Comparison of ENCODE assay signal across 18 cellular contexts in genomic region chr12:104656921-104657320, GRCh38.
DNase-seq lines count a peak whose midpoint lies in the region; ATAC-seq and TF ChIP-seq lines count a peak whose summit lies in the region.
"Had no signal": no experiment of that assay in that cellular context is flagged by ENCODE, and none has a peak within 500 bp of the region (broad histone marks: within the 10 kb centered on the region; RNA-seq: fewer than 3 reads in every experiment).

No MANE protein-coding gene starts in this region.

- POLR2A ChIA-PET in CD8-positive, alpha-beta T cell (lab: Charles Lee): no interaction called here

- intact Hi-C loops in CD8-positive, alpha-beta T cell (cut with DNase I, micrococcal nuclease): no loop called here
- intact Hi-C loops in ovary (cut with DNase I): no loop called here

- H3K36me3 Mint-ChIP-seq in CD8-positive, alpha-beta T cell: peaks cover 7% of the 10 kb centered on the region

- H3K36me3 ChIP-seq in mesodermal cell (ENCODE audit: control insufficient read depth, insufficient read depth, low read length) (no peaks in the 10 kb centered on the region), BE2C (no peaks in the 10 kb centered on the region), ovary (no peaks in the 10 kb centered on the region)
- no peaks in the 10 kb centered on the region for H3K36me3 ChIP-seq in CD8-positive, alpha-beta T cell (ENCODE audit: insufficient read depth, low read length)
- H3K36me3 ChIP-seq: vagina had no signal

- WGBS in mesodermal cell (ENCODE audit: insufficient coverage in 2 of 2), 2 experiments: 70 to 89% methylated on average over 2 to 3 of the region's 5 CpGs
- 64 to 72% (median 70%) methylated on average over 5 of the region's 5 CpGs for WGBS in ovary, 3 donors

- H3K27me3 Mint-ChIP-seq in CD8-positive, alpha-beta T cell (ENCODE audit: low read depth): no peaks in the 10 kb centered on the region
- H3K27me3 Mint-ChIP-seq: dendritic cell treated with granulocyte-macrophage colony-stimulating factor and Interleukin-4, amounts not matched to agents 40 ng/mL and 50 ng/mL, for 4 days; stimulated activated naive CD8-positive, alpha-beta T cell treated with anti-CD3 and anti-CD28 coated beads, Interleukin-15, Interleukin-2, amounts not matched to agents 100 ng/mL and 50 ng/mL, for 24 hours had no signal

- H3K4me1 ChIP-seq in mesodermal cell (ENCODE audit: control insufficient read depth, insufficient read depth, low read length, poor library complexity, severe bottlenecking): peaks cover 10% of the 10 kb centered on the region
- no peaks in the 10 kb centered on the region for H3K4me1 ChIP-seq in CD8-positive, alpha-beta T cell (ENCODE audit: insufficient read depth, low read length)
- H3K4me1 ChIP-seq in BE2C: peaks cover 7% of the 10 kb centered on the region
- no peaks in the 10 kb centered on the region for H3K4me1 ChIP-seq in ovary (ENCODE audit: insufficient read depth)
- H3K4me1 ChIP-seq: vagina had no signal

- peak; percentile 75 for DNase-seq in AG09309 (ENCODE audit: low read depth)
- peak; percentile 61 for DNase-seq in NCI-H2029 (lab: John Stamatoyannopoulos, UW)
- DNase-seq in cerebellar cortex (ENCODE audit: low spot score): peak; percentile 23
- DNase-seq in CD8-positive, alpha-beta T cell: no peak
- DNase-seq in BE2C: no peak
- DNase-seq in ovary: no peak
- DNase-seq: activated CD8-positive, alpha-beta memory T cell treated with anti-CD3 and anti-CD28 coated beads for 24 hours; DMS 273 treated with DMSO at 0.1 percent for 48 hours; hippocampal formation; NCI-H1092; NCI-H524 had no signal

- TF ChIP-seq CTCF in AG09309 (IDR thresholded peaks at IDR 0.05; ENCODE audit: control insufficient read depth, insufficient read depth, low read depth, low read length, missing control alignments) (no peak), BE2C (IDR thresholded peaks at IDR 0.05; ENCODE audit: low read depth, low read length) (no peak), ovary (IDR thresholded peaks at IDR 0.05) (no peak)
- no peak for TF ChIP-seq CTCF in CD8-positive, alpha-beta T cell (IDR thresholded peaks at IDR 0.05)

- TF ChIP-seq EP300 in ovary (IDR thresholded peaks at IDR 0.05): no peak

- no peaks in the 10 kb centered on the region for H3K9me3 Mint-ChIP-seq in CD8-positive, alpha-beta T cell
- H3K9me3 Mint-ChIP-seq: activated T-helper 2 cell treated with anti-CD3 and anti-CD28 coated beads, Interferon-gamma antibody, Interleukin-2, Interleukin-4, amounts not matched to agents 10 μg/mL and 5 μg/mL and 100 μg/mL, durations not matched to agents 14 hours and 24 hours and 36 hours; dendritic cell treated with granulocyte-macrophage colony-stimulating factor and Interleukin-4, amounts not matched to agents 40 ng/mL and 50 ng/mL, for 4 days; stimulated activated naive CD8-positive, alpha-beta T cell treated with anti-CD3 and anti-CD28 coated beads, Interleukin-15, Interleukin-2, amounts not matched to agents 100 ng/mL and 50 ng/mL, for 24 hours had no signal

- no peaks in the 10 kb centered on the region for H3K27me3 ChIP-seq in CD8-positive, alpha-beta T cell (ENCODE audit: insufficient read depth, low read length)
- H3K27me3 ChIP-seq in BE2C: no peaks in the 10 kb centered on the region
- H3K27me3 ChIP-seq in ovary: no peaks in the 10 kb centered on the region
- H3K27me3 ChIP-seq: BLaER1, vagina had no signal

- H3K4me1 Mint-ChIP-seq in CD8-positive, alpha-beta T cell (ENCODE audit: low read depth): peaks cover 26% of the 10 kb centered on the region

- H3K9me3 ChIP-seq in mesodermal cell (ENCODE audit: control insufficient read depth, low read length): no peaks in the 10 kb centered on the region
- no peaks in the 10 kb centered on the region for H3K9me3 ChIP-seq in CD8-positive, alpha-beta T cell (ENCODE audit: low read length)
- no peaks in the 10 kb centered on the region for H3K9me3 ChIP-seq in BE2C
- H3K9me3 ChIP-seq in ovary: no peaks in the 10 kb centered on the region
- H3K9me3 ChIP-seq: BLaER1, vagina had no signal

- no peak overlapping the region for H3K4me3 Mint-ChIP-seq in CD8-positive, alpha-beta T cell
- H3K4me3 Mint-ChIP-seq: dendritic cell treated with granulocyte-macrophage colony-stimulating factor and Interleukin-4, amounts not matched to agents 40 ng/mL and 50 ng/mL, for 4 days; stimulated activated naive CD8-positive, alpha-beta T cell treated with anti-CD3 and anti-CD28 coated beads, Interleukin-15, Interleukin-2, amounts not matched to agents 100 ng/mL and 50 ng/mL, for 24 hours had no signal

- H3K27ac ChIP-seq in mesodermal cell (ENCODE audit: low read depth, low read length, severe bottlenecking) (peak overlapping the region; percentile 5), ovary (no peak overlapping the region)
- no peak overlapping the region for H3K27ac ChIP-seq in CD8-positive, alpha-beta T cell (ENCODE audit: low read depth, low read length)
- H3K27ac ChIP-seq: BLaER1, vagina had no signal

- no peak overlapping the region for H3K27ac Mint-ChIP-seq in CD8-positive, alpha-beta T cell
- H3K27ac Mint-ChIP-seq: activated T-helper 2 cell treated with anti-CD3 and anti-CD28 coated beads, Interferon-gamma antibody, Interleukin-2, Interleukin-4, amounts not matched to agents 10 μg/mL and 5 μg/mL and 100 μg/mL, durations not matched to agents 14 hours and 24 hours and 36 hours; dendritic cell treated with granulocyte-macrophage colony-stimulating factor and Interleukin-4, amounts not matched to agents 40 ng/mL and 50 ng/mL, for 4 days had no signal

- H3K4me3 ChIP-seq in AG09309 (ENCODE audit: control insufficient read depth, low read depth, low read length) (no peak overlapping the region), mesodermal cell (ENCODE audit: extremely low read depth, insufficient read depth, low read length, poor library complexity, severe bottlenecking) (no peak overlapping the region), BE2C (ENCODE audit: low read depth, low read length) (no peak overlapping the region), ovary (no peak overlapping the region)
- no peak overlapping the region for H3K4me3 ChIP-seq in CD8-positive, alpha-beta T cell (ENCODE audit: low read depth, low read length)
- H3K4me3 ChIP-seq: BLaER1, vagina had no signal

- ATAC-seq in CD8-positive, alpha-beta T cell: no peak
- no peak for ATAC-seq in HG03196 (IDR thresholded peaks at IDR 0.05; ENCODE audit: unreplicated experiment)

- CTCF ChIA-PET in CD8-positive, alpha-beta T cell (lab: Charles Lee): interaction anchor here (1.1 kb wide), 1 partner anchor 9 kb away, joined by 3 read pairs; no protein-coding TSS in a partner anchor

- TF ChIP-seq POLR2A in ovary (IDR thresholded peaks at IDR 0.05): no peak

Comparison
In these comparisons a context has a peak if more than half of its experiments do, and no peak if none do; other contexts are left out.
1. DNase-seq: peak in AG09309 (single experiment), NCI-H2029 (single experiment) and cerebellar cortex (single experiment); none in CD8-positive, alpha-beta T cell (0 of 7), BE2C (single experiment) and ovary (0 of 5).